Comparison of ENCODE assay signal across 8 cellular contexts in the genomic region with DNA sequence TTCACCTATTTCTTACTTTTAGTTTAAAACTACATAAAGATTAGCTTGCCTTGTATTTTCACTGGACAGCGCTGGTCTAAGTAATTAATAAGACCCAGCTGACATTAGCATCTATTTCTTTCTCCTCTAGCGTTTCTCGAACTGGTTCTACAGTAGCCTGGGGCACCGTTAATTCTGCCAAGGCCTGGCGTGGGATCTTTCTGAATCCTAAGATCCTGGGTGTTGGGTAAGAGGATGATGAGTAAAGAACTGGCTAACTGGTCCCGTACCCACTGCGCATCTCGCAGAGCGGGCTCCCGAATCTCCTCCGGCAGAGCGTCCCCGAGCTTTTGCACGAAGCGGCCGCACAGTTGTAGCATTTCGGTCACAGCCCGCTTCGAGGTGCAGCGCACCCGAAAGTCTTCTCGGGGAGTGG. TPM values are rescaled to one million over a fixed set of nuclear protein-coding genes. Genes with fewer than 3 reads are reported as not detected.
DNase-seq lines count a peak whose midpoint lies in the region; ATAC-seq and TF ChIP-seq lines count a peak whose summit lies in the region.

No MANE protein-coding gene starts in this region.

- no peak for TF ChIP-seq CTCF in epithelial cell of esophagus (IDR thresholded peaks at IDR 0.05; ENCODE audit: insufficient read depth, low read depth, low read length, missing control alignments)

- H3K27me3 Mint-ChIP-seq in natural killer cell treated with Interleukin-12 subunit alpha and Interleukin-12 subunit beta and Interleukin-15 and Interleukin-18, amount 100 ng/mL, for 72 hours = no peaks in the 10 kb centered on the region

- ATAC-seq in GM21367 (IDR thresholded peaks at IDR 0.05; ENCODE audit: unreplicated experiment) (peak; percentile 11), HG03565 (IDR thresholded peaks at IDR 0.05; ENCODE audit: unreplicated experiment) (peak; percentile 26)
- ATAC-seq in natural killer cell treated with Interleukin-12 subunit alpha and Interleukin-12 subunit beta and Interleukin-15 and Interleukin-18, amount 100 ng/mL, for 72 hours = peak; percentile 78 to 82

- H3K36me3 Mint-ChIP-seq in natural killer cell treated with Interleukin-12 subunit alpha and Interleukin-12 subunit beta and Interleukin-15 and Interleukin-18, amount 100 ng/mL, for 72 hours = no peaks in the 10 kb centered on the region

- H3K4me1 ChIP-seq in ES-I3 (ENCODE audit: insufficient read depth, low read length) (no peaks in the 10 kb centered on the region), SJSA1 (replicated peaks) (peaks cover 14% of the 10 kb centered on the region)

- no peaks in the 10 kb centered on the region for H3K27me3 ChIP-seq in SJSA1 (replicated peaks)

- H3K9ac ChIP-seq in ES-I3 (ENCODE audit: low read depth, low read length) = peak overlapping the region; percentile 75

- H3K27ac Mint-ChIP-seq in natural killer cell treated with Interleukin-12 subunit alpha and Interleukin-12 subunit beta and Interleukin-15 and Interleukin-18, amount 100 ng/mL, for 72 hours = peak overlapping the region; percentile 94

- peak overlapping the region; percentile 78 for H3K4me3 ChIP-seq in SJSA1
- H3K4me3 ChIP-seq in epithelial cell of esophagus (ENCODE audit: low read length) = peak overlapping the region; percentile 91

- peak overlapping the region; percentile 99 for H3K4me3 Mint-ChIP-seq in natural killer cell treated with Interleukin-12 subunit alpha and Interleukin-12 subunit beta and Interleukin-15 and Interleukin-18, amount 100 ng/mL, for 72 hours

- peak overlapping the region; percentile 51 for H3K27ac ChIP-seq in SJSA1

- DNase-seq in SJSA1 (ENCODE audit: low read depth in 1 of 2, low spot score in 2 of 2) (peak in 1 of 2 experiments; percentile 85), epithelial cell of esophagus (ENCODE audit: low read depth) (peak; percentile 85)
- DNase-seq in natural killer cell treated with Interleukin-12 subunit alpha and Interleukin-12 subunit beta and Interleukin-15 and Interleukin-18, amount 100 ng/mL, for 72 hours (ENCODE audit: low spot score) = no peak
- DNase-seq in activated effector memory CD4-positive, alpha-beta T cell treated with anti-CD3 and anti-CD28 coated beads, Interleukin-2, amount 50 U/mL, for 16 hours = no peak
- DNase-seq in stimulated activated CD4-positive, alpha-beta T cell treated with anti-CD3 and anti-CD28 coated beads, Interleukin-4, amount 100 ng/mL, for 24 hours = no peak

- H3K9me3 ChIP-seq in ES-I3 (ENCODE audit: control insufficient read depth, insufficient read depth, low read length) (no peaks in the 10 kb centered on the region), SJSA1 (replicated peaks) (no peaks in the 10 kb centered on the region)

- no peaks in the 10 kb centered on the region for H3K9me3 Mint-ChIP-seq in natural killer cell treated with Interleukin-12 subunit alpha and Interleukin-12 subunit beta and Interleukin-15 and Interleukin-18, amount 100 ng/mL, for 72 hours

- H3K36me3 ChIP-seq in ES-I3 (ENCODE audit: insufficient read depth, low read length) (peaks cover 5% of the 10 kb centered on the region; the same call in 1 of the 2 replicates), SJSA1 (peaks cover 13% of the 10 kb centered on the region)

- peaks cover 26 to 28% of the 10 kb centered on the region in 2 donors for H3K4me1 Mint-ChIP-seq in natural killer cell treated with Interleukin-12 subunit alpha and Interleukin-12 subunit beta and Interleukin-15 and Interleukin-18, amount 100 ng/mL, for 72 hours (ENCODE audit: low read depth in 2 of 2)

RNA-seq across cellular contexts. Expression of gene NSL1, which starts 0.3 kb away (rescaled TPM):
- 47.9 and 83.3 TPM in 2 replicates for total RNA-seq in SJSA1 (2014; rRNA removed; shearing (Covaris generic))
- total RNA-seq in natural killer cell treated with Interleukin-12 subunit alpha and Interleukin-12 subunit beta and Interleukin-15 and Interleukin-18, amount 100 ng/mL, for 72 hours = 10 to 100 TPM; 27.7 to 44.7 TPM

RNA-seq across cellular contexts. Expression of gene TATDN3, which starts 0.4 kb away (rescaled TPM):
- total RNA-seq in SJSA1 (2014; rRNA removed; shearing (Covaris generic)) = 8.4 and 14.6 TPM in 2 replicates
- 1 to 10 TPM; 5.7 to 9.8 TPM for total RNA-seq in natural killer cell treated with Interleukin-12 subunit alpha and Interleukin-12 subunit beta and Interleukin-15 and Interleukin-18, amount 100 ng/mL, for 72 hours

RNA-seq across cellular contexts. Expression of gene SPATA45, which starts 56.2 kb away (rescaled TPM):
- total RNA-seq in SJSA1 (2014; rRNA removed; shearing (Covaris generic)) = not detected in 2 replicates
- total RNA-seq in natural killer cell treated with Interleukin-12 subunit alpha and Interleukin-12 subunit beta and Interleukin-15 and Interleukin-18, amount 100 ng/mL, for 72 hours = under 1 TPM in 1 of 2 donors, not detected in 1; 0.86 TPM

Comparison
In these comparisons a context has a peak if more than half of its experiments do, and no peak if none do; other contexts are left out.
1. ATAC-seq: peak in every context shown above with its lines; median percentile 80 in natural killer cell treated with Interleukin-12 subunit alpha and Interleukin-12 subunit beta and Interleukin-15 and Interleukin-18, amount 100 ng/mL, for 72 hours; 26 in HG03565; 11 in GM21367.